Comparison of ENCODE assay signal across 17 cellular contexts in the genomic region with DNA sequence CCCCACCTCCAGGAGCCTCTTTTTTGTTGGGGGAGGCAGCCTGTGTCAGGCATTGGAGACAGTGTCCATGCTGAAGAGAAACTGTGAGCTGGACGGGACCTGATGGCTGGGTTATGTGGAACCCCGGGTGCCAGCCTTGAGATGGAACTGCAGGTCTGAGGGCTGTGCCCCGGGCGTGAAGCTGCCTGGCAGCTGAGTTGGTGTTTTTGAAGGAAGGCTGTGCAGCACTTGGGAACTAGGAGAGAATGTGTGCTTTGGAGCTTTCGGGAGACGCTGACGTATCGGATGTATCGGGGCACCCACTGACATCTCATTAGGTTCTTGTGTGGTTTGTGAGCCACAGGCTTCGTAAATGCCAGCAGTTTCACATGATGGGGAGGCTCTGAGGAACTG. TPM values are rescaled to one million over a fixed set of nuclear protein-coding genes. Genes with fewer than 3 reads are reported as not detected.
DNase-seq lines count a peak whose midpoint lies in the region; ATAC-seq and TF ChIP-seq lines count a peak whose summit lies in the region.
"Had no signal": no experiment of that assay in that cellular context is flagged by ENCODE, and none has a peak within 500 bp of the region (broad histone marks: within the 10 kb centered on the region; RNA-seq: fewer than 3 reads in every experiment).

No MANE protein-coding gene starts in this region.

- no peak for TF ChIP-seq CTCF in GM23338 (conservative IDR thresholded peaks at IDR 0.05; ENCODE audit: low read depth in 2 of 2)
- no peak for TF ChIP-seq CTCF in nephron (IDR thresholded peaks at IDR 0.05; ENCODE audit: unreplicated experiment in 3 of 3)
- no peak for TF ChIP-seq CTCF in GM10266 (IDR thresholded peaks at IDR 0.05; ENCODE audit: control insufficient read depth, insufficient read depth, low read depth, missing control alignments)

- H3K36me3 ChIP-seq in GM23338 (ENCODE audit: insufficient read depth), result no peaks in the 10 kb centered on the region
- H3K36me3 ChIP-seq: HAP-1, MG63 had no signal

- DNase-seq in GM23338 (ENCODE audit: low spot score) (no peak), putamen (ENCODE audit: low spot score) (peak; percentile 55), GM10266 (ENCODE audit: extremely low spot score) (no peak)
- DNase-seq in activated T-helper 1 cell treated with anti-CD3 and anti-CD28 coated beads, Interleukin-12 subunit alpha, Interleukin-12 subunit beta, Interleukin-2, Interleukin-4 antibody, amounts not matched to agents 30 ng/mL and 10 ng/mL and 1 ng/mL, durations not matched to agents 14 hours and 24 hours and 36 hours (ENCODE audit: low spot score), result no peak
- DNase-seq in activated CD4-positive, alpha-beta T cell treated with anti-CD3 and anti-CD28 coated beads for 48 hours, result no peak
- DNase-seq: ACHN, DMS79 treated with DMSO at 0.1 percent for 48 hours, Kasumi-1, MG63, NCI-H1092 treated with DMSO at 0.1 percent for 48 hours, NCI-H2081, SHP77 had no signal

- H3K36me3 Mint-ChIP-seq in GM23338 (ENCODE audit: low read depth) (no peaks in the 10 kb centered on the region; the same call in 2 of the 3 replicates), nephron (ENCODE audit: low read depth) (no peaks in the 10 kb centered on the region)
- no peaks in the 10 kb centered on the region for H3K36me3 Mint-ChIP-seq in activated T-helper 1 cell treated with anti-CD3 and anti-CD28 coated beads, Interleukin-12 subunit alpha, Interleukin-12 subunit beta, Interleukin-2, Interleukin-4 antibody, amounts not matched to agents 30 ng/mL and 10 ng/mL and 1 ng/mL, durations not matched to agents 14 hours and 24 hours and 36 hours (ENCODE audit: low read depth)

- no peaks in the 10 kb centered on the region; the same call in 1 of the 2 replicates for H4K20me1 ChIP-seq in GM23338 (replicated peaks; ENCODE audit: insufficient read depth)

- H3K27ac ChIP-seq in GM23338 (ENCODE audit: low read depth), result no peak overlapping the region
- H3K27ac ChIP-seq: SK-N-MC had no signal

- intact Hi-C loops in activated T-helper 1 cell treated with anti-CD3 and anti-CD28 coated beads, Interleukin-12 subunit alpha, Interleukin-12 subunit beta, Interleukin-2, Interleukin-4 antibody, amounts not matched to agents 30 ng/mL and 10 ng/mL and 1 ng/mL, durations not matched to agents 14 hours and 24 hours and 36 hours (cut with micrococcal nuclease), result no loop called here

- H3K27me3 Mint-ChIP-seq in GM23338 (ENCODE audit: insufficient read depth, low read depth, poor library complexity) (peaks cover 22% of the 10 kb centered on the region), nephron (ENCODE audit: low read depth) (peaks cover 85% of the 10 kb centered on the region)
- peaks cover 44% of the 10 kb centered on the region for H3K27me3 Mint-ChIP-seq in activated T-helper 1 cell treated with anti-CD3 and anti-CD28 coated beads, Interleukin-12 subunit alpha, Interleukin-12 subunit beta, Interleukin-2, Interleukin-4 antibody, amounts not matched to agents 30 ng/mL and 10 ng/mL and 1 ng/mL, durations not matched to agents 14 hours and 24 hours and 36 hours (ENCODE audit: insufficient read depth)

- 0 out of 2 replicates have a peak, but pooled peaks cover 4% of the 10 kb centered on the region for H3F3A ChIP-seq in GM23338 (replicated peaks; ENCODE audit: low read depth)

- ATAC-seq in GM23338 (no peak), GM21528 (IDR thresholded peaks at IDR 0.05; ENCODE audit: low FRiP score, unreplicated experiment) (no peak)

- H3K4me1 ChIP-seq in GM23338 (ENCODE audit: insufficient read depth), result peaks cover 7% of the 10 kb centered on the region; the same call in 1 of the 2 replicates
- H3K4me1 ChIP-seq: HAP-1 had no signal

- H3K27ac Mint-ChIP-seq in GM23338 (no peak overlapping the region), nephron (no peak overlapping the region)
- peak overlapping the region; percentile 16 for H3K27ac Mint-ChIP-seq in activated T-helper 1 cell treated with anti-CD3 and anti-CD28 coated beads, Interleukin-12 subunit alpha, Interleukin-12 subunit beta, Interleukin-2, Interleukin-4 antibody, amounts not matched to agents 30 ng/mL and 10 ng/mL and 1 ng/mL, durations not matched to agents 14 hours and 24 hours and 36 hours
- H3K27ac Mint-ChIP-seq: CD14-positive monocyte had no signal

- H3K4me3 ChIP-seq in GM23338, result no peak overlapping the region
- H3K4me3 ChIP-seq: HAP-1, MG63, SK-N-MC had no signal

- H3K9me3 Mint-ChIP-seq in GM23338 (no peaks in the 10 kb centered on the region), nephron (no peaks in the 10 kb centered on the region)
- no peaks in the 10 kb centered on the region for H3K9me3 Mint-ChIP-seq in activated T-helper 1 cell treated with anti-CD3 and anti-CD28 coated beads, Interleukin-12 subunit alpha, Interleukin-12 subunit beta, Interleukin-2, Interleukin-4 antibody, amounts not matched to agents 30 ng/mL and 10 ng/mL and 1 ng/mL, durations not matched to agents 14 hours and 24 hours and 36 hours

- H3K4me3 Mint-ChIP-seq in GM23338 (no peak overlapping the region), nephron (peak overlapping the region in 2 of 3 experiments; percentile 23 to 37)
- no peak overlapping the region for H3K4me3 Mint-ChIP-seq in activated T-helper 1 cell treated with anti-CD3 and anti-CD28 coated beads, Interleukin-12 subunit alpha, Interleukin-12 subunit beta, Interleukin-2, Interleukin-4 antibody, amounts not matched to agents 30 ng/mL and 10 ng/mL and 1 ng/mL, durations not matched to agents 14 hours and 24 hours and 36 hours

- peaks cover 41% of the 10 kb centered on the region for H3K27me3 ChIP-seq in GM23338 (ENCODE audit: insufficient read depth)

- H2AFZ ChIP-seq in GM23338, result no peak overlapping the region

- H3K4me2 ChIP-seq in GM23338, result peak overlapping the region; percentile 98; the same call in 1 of the 2 replicates

- H3K4me1 Mint-ChIP-seq in GM23338, result peaks cover 14% of the 10 kb centered on the region
- no peaks in the 10 kb centered on the region for H3K4me1 Mint-ChIP-seq in activated T-helper 1 cell treated with anti-CD3 and anti-CD28 coated beads, Interleukin-12 subunit alpha, Interleukin-12 subunit beta, Interleukin-2, Interleukin-4 antibody, amounts not matched to agents 30 ng/mL and 10 ng/mL and 1 ng/mL, durations not matched to agents 14 hours and 24 hours and 36 hours (ENCODE audit: low read depth)
- H3K4me1 Mint-ChIP-seq in nephron, result peaks cover 9% of the 10 kb centered on the region

- H3K9me2 ChIP-seq in GM23338 (ENCODE audit: insufficient read depth), result no peaks in the 10 kb centered on the region

- H3K79me2 ChIP-seq in GM23338 (replicated peaks; ENCODE audit: insufficient read depth), result no peaks in the 10 kb centered on the region

TF ChIP-seq in GM23338, 12 proteins besides CTCF, POLR2A, EP300 and RAD21 (continues in another document):
- TF ChIP-seq POLR2AphosphoS5 (IDR thresholded peaks at IDR 0.05; ENCODE audit: low read depth), result no peak
- TF ChIP-seq, protein P1, sequence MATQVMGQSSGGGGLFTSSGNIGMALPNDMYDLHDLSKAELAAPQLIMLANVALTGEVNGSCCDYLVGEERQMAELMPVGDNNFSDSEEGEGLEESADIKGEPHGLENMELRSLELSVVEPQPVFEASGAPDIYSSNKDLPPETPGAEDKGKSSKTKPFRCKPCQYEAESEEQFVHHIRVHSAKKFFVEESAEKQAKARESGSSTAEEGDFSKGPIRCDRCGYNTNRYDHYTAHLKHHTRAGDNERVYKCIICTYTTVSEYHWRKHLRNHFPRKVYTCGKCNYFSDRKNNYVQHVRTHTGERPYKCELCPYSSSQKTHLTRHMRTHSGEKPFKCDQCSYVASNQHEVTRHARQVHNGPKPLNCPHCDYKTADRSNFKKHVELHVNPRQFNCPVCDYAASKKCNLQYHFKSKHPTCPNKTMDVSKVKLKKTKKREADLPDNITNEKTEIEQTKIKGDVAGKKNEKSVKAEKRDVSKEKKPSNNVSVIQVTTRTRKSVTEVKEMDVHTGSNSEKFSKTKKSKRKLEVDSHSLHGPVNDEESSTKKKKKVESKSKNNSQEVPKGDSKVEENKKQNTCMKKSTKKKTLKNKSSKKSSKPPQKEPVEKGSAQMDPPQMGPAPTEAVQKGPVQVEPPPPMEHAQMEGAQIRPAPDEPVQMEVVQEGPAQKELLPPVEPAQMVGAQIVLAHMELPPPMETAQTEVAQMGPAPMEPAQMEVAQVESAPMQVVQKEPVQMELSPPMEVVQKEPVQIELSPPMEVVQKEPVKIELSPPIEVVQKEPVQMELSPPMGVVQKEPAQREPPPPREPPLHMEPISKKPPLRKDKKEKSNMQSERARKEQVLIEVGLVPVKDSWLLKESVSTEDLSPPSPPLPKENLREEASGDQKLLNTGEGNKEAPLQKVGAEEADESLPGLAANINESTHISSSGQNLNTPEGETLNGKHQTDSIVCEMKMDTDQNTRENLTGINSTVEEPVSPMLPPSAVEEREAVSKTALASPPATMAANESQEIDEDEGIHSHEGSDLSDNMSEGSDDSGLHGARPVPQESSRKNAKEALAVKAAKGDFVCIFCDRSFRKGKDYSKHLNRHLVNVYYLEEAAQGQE (IDR thresholded peaks at IDR 0.05; ENCODE audit: unreplicated experiment), result no peak
- TF ChIP-seq ETS1 (IDR thresholded peaks at IDR 0.05), result no peak
- no peak for TF ChIP-seq EZH2phosphoT487 (IDR thresholded peaks at IDR 0.05; ENCODE audit: unreplicated experiment)
- no peak for TF ChIP-seq ZNF114 (CRISPR knock-in tag; IDR thresholded peaks at IDR 0.05)
- TF ChIP-seq JUNB (IDR thresholded peaks at IDR 0.05; ENCODE audit: unreplicated experiment), result no peak
- no peak for TF ChIP-seq ZNF331 (CRISPR knock-in tag; IDR thresholded peaks at IDR 0.05; ENCODE audit: low read depth)

RNA-seq across cellular contexts. Expression of gene DLGAP4, which starts 2.2 kb away (rescaled TPM):
- 34.9 and 46.1 TPM in 2 replicates for total RNA-seq in GM23338 (2014; rRNA removed; shearing (Covaris generic))
- 46.8 and 52.2 TPM in 2 replicates for polyA plus RNA-seq in GM23338 (2016; fragmentation: Nextera tagmentation; extraction: Ambion mirVana)
- 23.9 and 25.7 TPM in 2 replicates for total RNA-seq in activated T-helper 1 cell treated with anti-CD3 and anti-CD28 coated beads, Interleukin-12 subunit alpha, Interleukin-12 subunit beta, Interleukin-2, Interleukin-4 antibody, amounts not matched to agents 30 ng/mL and 10 ng/mL and 1 ng/mL, durations not matched to agents 14 hours and 24 hours and 36 hours

Comparison
In these comparisons a context has a peak if more than half of its experiments do, and no peak if none do; other contexts are left out.
1. H3K4me3 Mint-ChIP-seq: peak in nephron (2 of 3); none in GM23338 (single experiment) and activated T-helper 1 cell treated with anti-CD3 and anti-CD28 coated beads, Interleukin-12 subunit alpha, Interleukin-12 subunit beta, Interleukin-2, Interleukin-4 antibody, amounts not matched to agents 30 ng/mL and 10 ng/mL and 1 ng/mL, durations not matched to agents 14 hours and 24 hours and 36 hours (single experiment).